ENCODE assay signal across 8 cellular contexts in the genomic region with DNA sequence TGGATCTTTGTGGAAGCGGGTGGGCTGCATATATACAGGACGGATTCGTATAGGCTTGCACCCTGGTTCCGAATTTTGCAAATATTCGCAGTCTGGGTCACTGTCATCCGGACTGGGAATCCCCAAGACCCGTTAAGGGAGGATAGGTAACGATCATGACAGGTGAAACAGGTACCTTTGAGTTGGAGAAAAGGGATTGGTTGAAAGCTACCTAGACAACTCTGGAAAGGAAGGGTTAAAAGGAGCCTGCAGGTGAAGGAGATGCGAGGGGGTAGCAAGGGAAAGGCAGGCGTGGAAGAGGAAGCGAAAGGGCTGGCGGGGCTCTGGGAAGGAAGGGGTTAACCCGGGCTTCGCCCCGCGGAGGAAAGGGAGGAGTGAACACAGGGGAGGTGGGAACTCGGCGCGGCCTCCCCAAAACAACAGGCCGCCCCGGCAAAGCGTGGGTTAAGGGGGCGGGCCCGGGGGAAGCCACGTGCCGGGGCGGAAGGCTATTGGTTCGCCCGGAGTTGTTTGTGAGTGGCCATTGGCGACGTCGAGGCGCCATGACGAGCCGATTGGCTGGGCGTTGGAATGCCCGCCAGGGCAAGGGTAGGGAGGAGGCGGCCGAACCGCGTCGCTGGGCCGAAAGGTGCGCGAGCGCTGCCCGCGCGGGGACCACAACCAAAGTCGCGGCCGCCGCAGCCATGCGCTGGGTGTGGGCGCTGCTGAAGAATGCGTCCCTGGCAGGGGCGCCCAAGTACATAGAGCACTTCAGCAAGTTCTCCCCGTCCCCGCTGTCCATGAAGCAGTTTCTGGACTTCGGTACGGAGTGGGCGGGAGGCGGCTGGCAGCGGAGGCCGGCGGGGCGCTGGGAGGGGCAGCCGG. TPM values are rescaled to one million over a fixed set of nuclear protein-coding genes. Genes with fewer than 3 reads are reported as not detected.
DNase-seq lines count a peak whose midpoint lies in the region; ATAC-seq, FAIRE-seq and TF ChIP-seq lines count a peak whose summit lies in the region.

TSS of gene PDK2 (plus strand) at position 599 of the 864 bp plus-strand sequence. CDS start at position 684, 85 bp downstream.

- H3K79me2 ChIP-seq in OCI-LY1 (ENCODE audit: insufficient read depth, low read length): no peaks in the 10 kb centered on the region

- peak within 1 kb of the TSS; percentile 46 for H3K27ac ChIP-seq in OCI-LY1 (ENCODE audit: low read depth, low read length, poor library complexity, severe bottlenecking)

- no peaks in the 10 kb centered on the region for H4K20me1 ChIP-seq in OCI-LY1 (ENCODE audit: insufficient read depth, low read length)

- DNase-seq in D721Med (ENCODE audit: insufficient read length, low spot score) (peak; percentile 79), HuH-7 (ENCODE audit: low spot score) (peak; percentile 100), activated T-cell treated with anti-CD3 and anti-CD28 coated beads for 1 hour (ENCODE audit: low read depth) (peak; percentile 93), endothelial cell (ENCODE audit: low spot score) (peak; percentile 97), midbrain (lab: John Stamatoyannopoulos, UW) (peak; percentile 97)
- DNase-seq in stimulated activated CD8-positive, alpha-beta memory T cell treated with anti-CD3 and anti-CD28 coated beads, Interleukin-15, amount 100 ng/mL, for 48 hours (ENCODE audit: low read depth in 2 of 2): peak; percentile 94 to 95

- H3K4me3 Mint-ChIP-seq in endothelial cell (ENCODE audit: unreplicated experiment): peak within 1 kb of the TSS; percentile 98

- peak within 1 kb of the TSS; percentile 84 for H3K27ac Mint-ChIP-seq in endothelial cell (ENCODE audit: unreplicated experiment)

- no peaks in the 10 kb centered on the region for H3K9me2 ChIP-seq in OCI-LY1 (ENCODE audit: low read depth, low read length)

- peak within 1 kb of the TSS; percentile 99 for H2AFZ ChIP-seq in OCI-LY1 (ENCODE audit: low read length)

- peak within 1 kb of the TSS; percentile 88 for H3K4me3 ChIP-seq in OCI-LY1 (ENCODE audit: low read depth, low read length, poor library complexity, severe bottlenecking)

- peaks cover 12% of the 10 kb centered on the region for H3K4me1 Mint-ChIP-seq in endothelial cell (ENCODE audit: unreplicated experiment)

- peaks cover 15% of the 10 kb centered on the region for H3K4me1 ChIP-seq in OCI-LY1 (ENCODE audit: insufficient read depth, low read length, severe bottlenecking)

- FAIRE-seq in D721Med (lab: Jason Lieb, UNC): no peak

- H3K4me2 ChIP-seq in OCI-LY1 (ENCODE audit: low read length): peak within 1 kb of the TSS; percentile 88

- H3K27me3 Mint-ChIP-seq in endothelial cell (ENCODE audit: unreplicated experiment): peaks cover 16% of the 10 kb centered on the region

- H3K36me3 Mint-ChIP-seq in endothelial cell (ENCODE audit: low read depth, unreplicated experiment): peaks cover 15% of the 10 kb centered on the region

- H3K36me3 ChIP-seq in OCI-LY1 (ENCODE audit: insufficient read depth, low read length): no peaks in the 10 kb centered on the region

- H3K9me3 ChIP-seq in OCI-LY1 (ENCODE audit: low read length): no peaks in the 10 kb centered on the region

- TF ChIP-seq CTCF in D721Med (IDR thresholded peaks at IDR 0.05; ENCODE audit: insufficient read depth, missing control alignments): no peak
- TF ChIP-seq CTCF in OCI-LY1 (IDR thresholded peaks at IDR 0.05; ENCODE audit: low read length): no peak
- TF ChIP-seq CTCF in endothelial cell (IDR thresholded peaks at IDR 0.05; ENCODE audit: unreplicated experiment): no peak

- peak; percentile 89 for ATAC-seq in GM21526 (IDR thresholded peaks at IDR 0.05; ENCODE audit: low FRiP score, unreplicated experiment)

- peak within 1 kb of the TSS; percentile 80 for H3K9ac ChIP-seq in OCI-LY1 (ENCODE audit: low read length)

- H3K9me3 Mint-ChIP-seq in endothelial cell (ENCODE audit: unreplicated experiment): no peaks in the 10 kb centered on the region

- H3K27me3 ChIP-seq in OCI-LY1 (ENCODE audit: insufficient read depth, low read length): no peaks in the 10 kb centered on the region; the same call in 1 of the 2 replicates

- no peaks in the 10 kb centered on the region for H3F3A ChIP-seq in OCI-LY1 (ENCODE audit: insufficient read depth, low read length)

RNA-seq across cellular contexts. Expression of gene PDK2, which starts in this region (rescaled TPM):
- 37.1 TPM for total RNA-seq in endothelial cell (ENCODE audit: unreplicated experiment)

Comparison
In these comparisons a context has a peak if more than half of its experiments do, and no peak if none do; other contexts are left out.
1. Peak in every context shown above with its lines: DNase-seq, ATAC-seq, H3K4me3 ChIP-seq and H3K27ac ChIP-seq.